In the genomic region with DNA sequence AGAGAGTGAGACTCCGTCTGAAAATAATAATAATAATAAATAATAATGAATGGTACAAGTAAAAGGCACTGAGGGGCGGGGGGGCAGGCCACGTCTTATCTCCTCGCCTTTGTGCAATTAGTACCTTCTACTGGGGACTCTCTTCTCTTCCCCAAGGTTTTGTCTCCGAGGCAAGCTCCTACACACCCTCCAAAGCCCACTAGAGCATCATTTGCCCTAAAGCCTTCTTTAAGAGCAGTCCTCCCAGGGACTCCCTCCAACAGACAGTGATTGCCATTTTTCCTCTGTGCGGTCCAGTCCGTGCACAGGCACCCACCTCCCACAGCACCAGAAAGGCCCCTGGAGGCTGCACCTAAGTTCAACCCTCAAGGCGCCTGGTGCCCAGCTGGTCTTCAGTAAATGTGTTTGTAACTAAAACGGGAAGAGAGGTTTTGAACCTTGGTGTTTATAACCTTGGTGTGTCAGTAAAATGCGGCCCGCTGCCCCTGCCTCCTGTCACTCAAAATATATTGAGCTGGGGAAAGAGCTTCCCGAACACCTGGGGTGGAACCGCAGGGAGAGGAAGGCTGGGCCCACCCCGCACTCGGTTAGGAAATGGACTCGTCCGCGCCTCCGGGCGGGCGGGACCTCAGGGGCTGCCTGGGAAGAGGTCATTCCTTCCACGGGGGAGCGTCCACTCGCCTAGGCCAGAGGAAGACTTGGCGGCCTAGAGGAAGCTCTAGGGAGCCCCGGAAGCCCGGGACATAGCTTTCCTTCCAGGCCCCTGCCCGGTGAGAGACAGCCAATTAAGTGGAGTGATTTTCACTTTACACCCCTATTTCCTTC, we compare ENCODE assay signal across 16 cellular contexts. TPM values are rescaled to one million over a fixed set of nuclear protein-coding genes. Genes with fewer than 3 reads are reported as not detected.
DNase-seq lines count a peak whose midpoint lies in the region; ATAC-seq, FAIRE-seq and TF ChIP-seq lines count a peak whose summit lies in the region.
"Had no signal": no experiment of that assay in that cellular context is flagged by ENCODE, and none has a peak within 500 bp of the region (broad histone marks: within the 10 kb centered on the region; RNA-seq: fewer than 3 reads in every experiment).

No MANE protein-coding gene starts in this region.

- H3K4me3 ChIP-seq in BLaER1 (0 out of 2 replicates have a peak overlapping the region, but pooled peaks have one; percentile 38), H1 (ENCODE audit: extremely low read depth in 1 of 4, insufficient read depth in 2 of 4, low read depth in 3 of 4, low read length in 4 of 4) (peak overlapping the region in 1 of 4 experiments; percentile 46; a peak in 2 of 8 replicates), coronary artery (no peak overlapping the region)

- H3K27ac ChIP-seq in BLaER1 (0 out of 2 replicates have a peak overlapping the region, but pooled peaks have one; percentile 29), H1 (ENCODE audit: low read depth, low read length) (no peak overlapping the region), coronary artery (no peak overlapping the region)
- no peak overlapping the region for H3K27ac ChIP-seq in CD4-positive, alpha-beta T cell (ENCODE audit: low read depth, low read length)
- H3K27ac ChIP-seq: KMS-11 had no signal

- CTCF ChIA-PET in H1 (lab: Charles Lee; ENCODE audit: partially characterized antibody), result interaction anchor here (0.8 to 4.8 kb wide), 9 partner anchors 11 to 109 kb away, joined by 3 to 21 read pairs (median 8); no protein-coding TSS in a partner anchor
- CTCF ChIA-PET in CD4-positive, alpha-beta T cell (lab: Charles Lee), result no interaction called here

- H3K23me2 ChIP-seq in H1 (ENCODE audit: low read depth, low read length), result peaks cover 6% of the 10 kb centered on the region; the same call in 1 of the 2 replicates

- H3K79me1 ChIP-seq in H1 (ENCODE audit: low read depth, low read length), result no peaks in the 10 kb centered on the region

- no peak overlapping the region for H3K27ac Mint-ChIP-seq in CD4-positive, alpha-beta T cell
- H3K27ac Mint-ChIP-seq: activated CD4-positive, alpha-beta T cell treated with anti-CD3 and anti-CD28 coated beads, Interleukin-2, amount 10 ng/mL, durations not matched to agents 7 days and 5 days; activated naive CD4-positive, alpha-beta T cell treated with anti-CD3 and anti-CD28 coated beads, Interleukin-2, amount 50 U/mL, for 24 hours had no signal

- H4K20me1 ChIP-seq in BLaER1, result no peaks in the 10 kb centered on the region
- no peaks in the 10 kb centered on the region for H4K20me1 ChIP-seq in H1 (replicated peaks in 1 of 2; ENCODE audit: control insufficient read depth in 1 of 2, insufficient read depth in 2 of 2, low read length in 2 of 2)

- no peak overlapping the region for H4K91ac ChIP-seq in H1 (replicated peaks; ENCODE audit: insufficient read length, low read length)

- H2BK120ac ChIP-seq in H1 (replicated peaks; ENCODE audit: low read depth, low read length), result no peak overlapping the region

- no peak overlapping the region; the same call in 1 of the 2 replicates for H3K18ac ChIP-seq in H1 (ENCODE audit: extremely low read depth, low read length)

- no peak overlapping the region for H3K4ac ChIP-seq in H1 (replicated peaks; ENCODE audit: insufficient read length, low read depth, low read length)

- DNase-seq in NCI-H2171 (lab: John Stamatoyannopoulos, UW) (peak; percentile 39), H1 (ENCODE audit: low read depth in 1 of 2, low spot score in 2 of 2) (peak in 1 of 2 experiments; percentile 83), lung microvascular endothelial cell (ENCODE audit: low read depth in 2 of 2) (peak; percentile 16 to 21), coronary artery (ENCODE audit: low spot score) (no peak), NCI-H187 (lab: John Stamatoyannopoulos, UW) (no peak)
- no peak for DNase-seq in CD4-positive, alpha-beta T cell
- DNase-seq: activated CD4-positive, alpha-beta T cell treated with anti-CD3 and anti-CD28 coated beads, Interleukin-2, amount 10 ng/mL, durations not matched to agents 7 days and 5 days; DND-41; hippocampal formation; NCI-H510A; stimulated activated naive CD4-positive, alpha-beta T cell treated with Interleukin-2 at 50 U/mL for 16 hours had no signal

- H3K27me3 Mint-ChIP-seq in CD4-positive, alpha-beta T cell, result peaks cover 80% of the 10 kb centered on the region

- H3K36me3 Mint-ChIP-seq in CD4-positive, alpha-beta T cell (ENCODE audit: low read depth), result no peaks in the 10 kb centered on the region
- H3K36me3 Mint-ChIP-seq: activated naive CD4-positive, alpha-beta T cell treated with anti-CD3 and anti-CD28 coated beads, Interleukin-2, amount 50 U/mL, for 24 hours had no signal

- H3K14ac ChIP-seq in H1 (ENCODE audit: insufficient read length), result no peak overlapping the region

- H2BK15ac ChIP-seq in H1 (ENCODE audit: low read length), result no peak overlapping the region

- no peak overlapping the region for H3K56ac ChIP-seq in H1 (replicated peaks; ENCODE audit: insufficient read length, low read depth, low read length)

- H3K4me3 Mint-ChIP-seq in CD4-positive, alpha-beta T cell, result no peak overlapping the region
- H3K4me3 Mint-ChIP-seq: activated CD4-positive, alpha-beta T cell treated with anti-CD3 and anti-CD28 coated beads, Interleukin-2, amount 10 ng/mL, durations not matched to agents 7 days and 5 days; activated naive CD4-positive, alpha-beta T cell treated with anti-CD3 and anti-CD28 coated beads, Interleukin-2, amount 50 U/mL, for 24 hours had no signal

- no peak overlapping the region for H4K5ac ChIP-seq in H1 (ENCODE audit: insufficient read length, low read depth, low read length)

- FAIRE-seq in H1 (lab: Jason Lieb, UNC), result no peak

- no peaks in the 10 kb centered on the region for H3K9me3 Mint-ChIP-seq in CD4-positive, alpha-beta T cell
- H3K9me3 Mint-ChIP-seq: activated CD4-positive, alpha-beta T cell treated with anti-CD3 and anti-CD28 coated beads, Interleukin-2, amount 10 ng/mL, durations not matched to agents 7 days and 5 days; activated naive CD4-positive, alpha-beta T cell treated with anti-CD3 and anti-CD28 coated beads, Interleukin-2, amount 50 U/mL, for 24 hours had no signal

- 0 out of 4 replicates have a peak, but pooled peaks of 1 of the 2 experiments have one; percentile 6 for TF ChIP-seq RAD21 in H1 (IDR thresholded peaks at IDR 0.05 in 1 of 2, conservative IDR thresholded peaks at IDR 0.05 in 1 of 2; ENCODE audit: low read depth in 2 of 2, low read length in 2 of 2)

- H3K9me3 ChIP-seq in BLaER1 (no peaks in the 10 kb centered on the region), H1 (ENCODE audit: insufficient read depth in 2 of 2, low read depth in 1 of 2, low read length in 1 of 2) (no peaks in the 10 kb centered on the region)
- H3K9me3 ChIP-seq in CD4-positive, alpha-beta T cell (ENCODE audit: control insufficient read depth, low read length), result no peaks in the 10 kb centered on the region

- no peak for ATAC-seq in HG03139 (IDR thresholded peaks at IDR 0.05; ENCODE audit: unreplicated experiment)
- ATAC-seq in CD4-positive, alpha-beta T cell (ENCODE audit: poor library complexity), result no peak

- H2BK20ac ChIP-seq in H1 (ENCODE audit: low read length), result no peak overlapping the region

- H3K27me3 ChIP-seq in BLaER1 (peaks cover 22% of the 10 kb centered on the region), H1 (replicated peaks in 1 of 4; ENCODE audit: control insufficient read depth in 3 of 4, extremely low read depth in 1 of 4, insufficient read depth in 3 of 4, low read length in 3 of 4) (peaks cover 0 to 50% (median 34%) of the 10 kb centered on the region in 4 experiments; a peak in 6 of 7 replicates)
- peaks cover 41% of the 10 kb centered on the region for H3K27me3 ChIP-seq in CD4-positive, alpha-beta T cell (ENCODE audit: control insufficient read depth, insufficient read depth, low read length)

- WGBS in H1 (ENCODE audit: extremely low coverage in 1 of 2, insufficient coverage in 1 of 2, insufficient read length in 1 of 2, insufficient replicate concordance in 2 of 2, low coverage in 1 of 2, low lambda C conversion rate in 2 of 2, missing lambda C conversion rate in 1 of 2), 2 experiments, result 31% methylated on average over 28 of the region's 28 CpGs; no CpG with 5 or more reads in 1 of the 2 experiments

- H4K8ac ChIP-seq in H1 (ENCODE audit: extremely low read depth, insufficient read depth, low read length), result no peak overlapping the region

- no peak overlapping the region for H2AFZ ChIP-seq in H1 (ENCODE audit: low read length)

- H3K4me2 ChIP-seq in BLaER1 (peak overlapping the region; percentile 91), H1 (ENCODE audit: insufficient read depth in 1 of 2, low read depth in 2 of 2, low read length in 2 of 2) (peak overlapping the region; percentile 56 to 60)
- H3K4me2 ChIP-seq: KMS-11 had no signal

- peak overlapping the region; percentile 2; the same call in 1 of the 2 replicates for H2BK12ac ChIP-seq in H1 (ENCODE audit: low read depth, low read length)

- H3K4me1 ChIP-seq in BLaER1, result peaks cover 100% of the 10 kb centered on the region
- peaks cover 0 to 17% (median 12%) of the 10 kb centered on the region in 4 experiments; a peak in 6 of 7 replicates for H3K4me1 ChIP-seq in H1 (replicated peaks in 1 of 4; ENCODE audit: control insufficient read depth in 3 of 4, insufficient read depth in 4 of 4, low read length in 3 of 4)

- peak in 1 of 2 experiments; percentile 97; a peak in 2 of 3 replicates for TF ChIP-seq EP300 in H1 (IDR thresholded peaks at IDR 0.05; ENCODE audit: borderline replicate concordance in 1 of 2, low read depth in 2 of 2, low read length in 2 of 2)

- POLR2A ChIA-PET in H1 (lab: Charles Lee; ENCODE audit: partially characterized antibody), result interaction anchor here (0.9 to 40.8 kb wide), 9 partner anchors 12 to 127 kb away, joined by 3 to 1102 read pairs (median 4); no protein-coding TSS in a partner anchor
- POLR2A ChIA-PET in CD4-positive, alpha-beta T cell (lab: Charles Lee), result no interaction called here

- TF ChIP-seq CTCF in H1 (IDR thresholded peaks at IDR 0.05; ENCODE audit: control extremely low read depth in 1 of 3, insufficient read depth in 1 of 3, low read depth in 1 of 3, low read length in 3 of 3) (no peak), coronary artery (IDR thresholded peaks at IDR 0.05) (no peak)
- TF ChIP-seq CTCF in CD4-positive, alpha-beta T cell (IDR thresholded peaks at IDR 0.05), result no peak

- H2BK5ac ChIP-seq in H1 (ENCODE audit: low read depth, low read length), result no peak overlapping the region

- no peaks in the 10 kb centered on the region for H3K79me2 ChIP-seq in H1 (ENCODE audit: control insufficient read depth in 1 of 2, insufficient read depth in 2 of 2, low read length in 2 of 2)

- TF ChIP-seq POLR2A in H1 (IDR thresholded peaks at IDR 0.05; ENCODE audit: control extremely low read depth in 1 of 2, low read depth in 2 of 2, low read length in 2 of 2), result no peak

- intact Hi-C loops in CD4-positive, alpha-beta T cell (cut with DNase I, micrococcal nuclease), result no loop called here

- H2AK5ac ChIP-seq in H1 (ENCODE audit: low read depth, low read length), result no peak overlapping the region

- peak overlapping the region; percentile 30; the same call in 1 of the 2 replicates for H3K9ac ChIP-seq in BLaER1
- no peak overlapping the region for H3K9ac ChIP-seq in H1 (replicated peaks in 1 of 4; ENCODE audit: extremely low read depth in 1 of 4, low read depth in 3 of 4, low read length in 3 of 4)
- H3K9ac ChIP-seq: KMS-11 had no signal

- no peak overlapping the region for H3K23ac ChIP-seq in H1 (ENCODE audit: insufficient read length)

- H3K4me1 Mint-ChIP-seq in CD4-positive, alpha-beta T cell (ENCODE audit: low read depth), result no peaks in the 10 kb centered on the region

- no peaks in the 10 kb centered on the region for H3K36me3 ChIP-seq in BLaER1
- no peaks in the 10 kb centered on the region for H3K36me3 ChIP-seq in H1 (ENCODE audit: control insufficient read depth in 2 of 4, insufficient read depth in 4 of 4, low read length in 3 of 4)

RNA-seq across cellular contexts. Expression of a gene that starts 4.7 kb away (rescaled TPM):
- 7.8 and 7.9 TPM in 2 replicates for total RNA-seq in H1 (2021; fragmentation: NEBNext Ultra II Directional; extraction: Animal tissue kit (Norgen Biotek cat#: 25700))
- 8.0 and 13.0 TPM in 2 replicates for polyA plus RNA-seq in H1 (2011; rRNA removed)
- polyA plus RNA-seq in H1 (2011; cell fraction: cytosol; rRNA removed), result 7.9 TPM
- polyA plus RNA-seq in H1 (2011; cell fraction: nucleus; rRNA removed), result 4.4 TPM
- 6.7 to 7.7 TPM (median 7.3 TPM) in 4 replicates for polyA plus RNA-seq in H1 (2012, experiment 1 of 2)
- 4.7 TPM for polyA plus RNA-seq in H1 (2012, experiment 2 of 2)
- 14.5 TPM for polyA plus RNA-seq in H1 (2013, experiment 1 of 2)
- 19.3 TPM for polyA plus RNA-seq in H1 (2013, experiment 2 of 2)
- polyA minus RNA-seq in H1 (2011; rRNA and poly(A)+ RNA removed), result 7.5 and 13.4 TPM in 2 replicates
- 3.1 TPM for polyA minus RNA-seq in H1 (2011; cell fraction: cytosol; rRNA and poly(A)+ RNA removed)
- polyA minus RNA-seq in H1 (2011; cell fraction: nucleus; rRNA and poly(A)+ RNA removed), result 4.7 TPM
- 15.7 and 23.5 TPM in 2 replicates for total RNA-seq in lung microvascular endothelial cell
- not detected for total RNA-seq in CD4-positive, alpha-beta T cell

RNA-seq across cellular contexts. Expression of a gene that starts 8.2 kb away (rescaled TPM):
- 2.2 and 2.3 TPM in 2 replicates for total RNA-seq in H1 (2021; fragmentation: NEBNext Ultra II Directional; extraction: Animal tissue kit (Norgen Biotek cat#: 25700))
- polyA plus RNA-seq in H1 (2011; rRNA removed), result 1.4 TPM in 2 replicates
- 1.3 TPM for polyA plus RNA-seq in H1 (2011; cell fraction: cytosol; rRNA removed)
- polyA plus RNA-seq in H1 (2011; cell fraction: nucleus; rRNA removed), result 1.2 TPM
- polyA plus RNA-seq in H1 (2012, experiment 1 of 2), result 1.0 to 3.7 TPM (median 2.6 TPM) in 4 replicates
- polyA plus RNA-seq in H1 (2012, experiment 2 of 2), result 1.2 TPM
- polyA plus RNA-seq in H1 (2013, experiment 1 of 2), result 1.2 TPM
- 1.3 TPM for polyA plus RNA-seq in H1 (2013, experiment 2 of 2)
- 0.41 TPM in 2 replicates for polyA minus RNA-seq in H1 (2011; rRNA and poly(A)+ RNA removed)
- 1.8 TPM for polyA minus RNA-seq in H1 (2011; cell fraction: cytosol; rRNA and poly(A)+ RNA removed)
- not detected for polyA minus RNA-seq in H1 (2011; cell fraction: nucleus; rRNA and poly(A)+ RNA removed)
- total RNA-seq in lung microvascular endothelial cell, result under 0.01 TPM in 1 of 2 replicates, not detected in the other
- total RNA-seq in CD4-positive, alpha-beta T cell, result not detected
- total RNA-seq: activated CD4-positive, alpha-beta T cell treated with anti-CD3 and anti-CD28 coated beads, Interleukin-2, amount 10 ng/mL, durations not matched to agents 7 days and 5 days had no signal
- polyA plus RNA-seq: AG04450 had no signal

RNA-seq across cellular contexts. Expression of a gene that starts 42.9 kb away (rescaled TPM):
- 441 and 448 TPM in 2 replicates for total RNA-seq in H1 (2021; fragmentation: NEBNext Ultra II Directional; extraction: Animal tissue kit (Norgen Biotek cat#: 25700))
- 437 and 698 TPM in 2 replicates for polyA plus RNA-seq in H1 (2011; rRNA removed)
- 503 TPM for polyA plus RNA-seq in H1 (2011; cell fraction: cytosol; rRNA removed)
- 1,685 TPM for polyA plus RNA-seq in H1 (2011; cell fraction: nucleus; rRNA removed)
- 247 to 297 TPM (median 278 TPM) in 4 replicates for polyA plus RNA-seq in H1 (2012, experiment 1 of 2)
- 43.0 TPM for polyA plus RNA-seq in H1 (2012, experiment 2 of 2)
- 243 TPM for polyA plus RNA-seq in H1 (2013, experiment 1 of 2)
- 214 TPM for polyA plus RNA-seq in H1 (2013, experiment 2 of 2)
- polyA minus RNA-seq in H1 (2011; rRNA and poly(A)+ RNA removed), result 707 and 1,020 TPM in 2 replicates
- polyA minus RNA-seq in H1 (2011; cell fraction: cytosol; rRNA and poly(A)+ RNA removed), result 330 TPM
- polyA minus RNA-seq in H1 (2011; cell fraction: nucleus; rRNA and poly(A)+ RNA removed), result 755 TPM
- 267 and 371 TPM in 2 replicates for total RNA-seq in lung microvascular endothelial cell
- total RNA-seq in CD4-positive, alpha-beta T cell, result 100 to 1,000 TPM; 454 to 462 TPM

Comparison
In these comparisons a context has a peak if more than half of its experiments do, and no peak if none do; other contexts are left out.
1. DNase-seq: peak in NCI-H2171 (single experiment) and lung microvascular endothelial cell (2 of 2); none in coronary artery (single experiment), CD4-positive, alpha-beta T cell (0 of 10) and NCI-H187 (0 of 2).